ENCODE assay signal across 8 cellular contexts in genomic region chr1:150161747-150162581, GRCh38. TPM values are rescaled to one million over a fixed set of nuclear protein-coding genes. Genes with fewer than 3 reads are reported as not detected.
A peak's percentile ranks its signal among the peaks of the same experiment; 100 is the strongest.
DNase-seq lines count a peak whose midpoint lies in the region; ATAC-seq and TF ChIP-seq lines count a peak whose summit lies in the region.

No MANE protein-coding gene starts in this region.

- DNase-seq in activated CD4-positive, alpha-beta T cell treated with anti-CD3 and anti-CD28 coated beads, Interleukin-2, amount 10 ng/mL, durations not matched to agents 24 days and 14 days: peak; percentile 64
- no peak for DNase-seq in activated CD4-positive, alpha-beta T cell treated with anti-CD3 and anti-CD28 coated beads, Interleukin-2, amount 50 U/mL, for 48 hours
- no peak for DNase-seq in SK-N-MC (ENCODE audit: low read depth, low spot score)
- DNase-seq in glutamatergic neuron: no peak
- DNase-seq in stimulated activated CD4-positive, alpha-beta T cell treated with anti-CD3 and anti-CD28 coated beads, Interleukin-1b, Interleukin-23, amount 100 ng/mL, for 48 hours: no peak
- no peak for DNase-seq in cortex of kidney (lab: John Stamatoyannopoulos, UW)

- peaks cover 26% of the 10 kb centered on the region for H3K36me3 Mint-ChIP-seq in activated CD4-positive, alpha-beta T cell treated with anti-CD3 and anti-CD28 coated beads, Interleukin-2, amount 10 ng/mL, durations not matched to agents 24 days and 14 days (ENCODE audit: low read depth)
- peaks cover 7% of the 10 kb centered on the region for H3K36me3 Mint-ChIP-seq in glutamatergic neuron (ENCODE audit: unreplicated experiment)
- H3K36me3 Mint-ChIP-seq in stimulated activated memory B cell treated with anti-CD40 and anti-IgM and Interleukin-4, amounts not matched to agents 10 μg/mL and 1 μg/mL and 100 μg/mL, for 72 hours: peaks cover 22% of the 10 kb centered on the region

- no peaks in the 10 kb centered on the region for H3K9me3 ChIP-seq in SK-N-MC (ENCODE audit: low read depth, low read length)

- no peak for TF ChIP-seq CTCF in glutamatergic neuron (IDR thresholded peaks at IDR 0.05; ENCODE audit: partially characterized antibody, unreplicated experiment)

- H3K4me3 ChIP-seq in SK-N-MC: peak overlapping the region; percentile 72

- no peak overlapping the region for H3K4me3 Mint-ChIP-seq in activated CD4-positive, alpha-beta T cell treated with anti-CD3 and anti-CD28 coated beads, Interleukin-2, amount 10 ng/mL, durations not matched to agents 24 days and 14 days
- H3K4me3 Mint-ChIP-seq in glutamatergic neuron (ENCODE audit: unreplicated experiment): peak overlapping the region; percentile 91
- H3K4me3 Mint-ChIP-seq in stimulated activated memory B cell treated with anti-CD40 and anti-IgM and Interleukin-4, amounts not matched to agents 10 μg/mL and 1 μg/mL and 100 μg/mL, for 72 hours: peak overlapping the region; percentile 74

- ATAC-seq in stimulated activated memory B cell treated with anti-CD40 and anti-IgM and Interleukin-4, amounts not matched to agents 10 μg/mL and 1 μg/mL and 100 μg/mL, for 72 hours: no peak
- ATAC-seq in HG03175 (IDR thresholded peaks at IDR 0.05; ENCODE audit: unreplicated experiment): no peak

- peak overlapping the region; percentile 97 for H3K27ac ChIP-seq in SK-N-MC

- peaks cover 28% of the 10 kb centered on the region for H3K36me3 ChIP-seq in SK-N-MC (ENCODE audit: insufficient read depth, low read length)

- intact Hi-C loops in activated CD4-positive, alpha-beta T cell treated with anti-CD3 and anti-CD28 coated beads, Interleukin-2, amount 10 ng/mL, durations not matched to agents 24 days and 14 days (cut with micrococcal nuclease): loop anchor here (10.0 kb wide), 2 partner anchors 197 to 267 kb away; partner anchors contain the start of gene BOLA1

- peaks cover 4% of the 10 kb centered on the region for H3K27me3 Mint-ChIP-seq in activated CD4-positive, alpha-beta T cell treated with anti-CD3 and anti-CD28 coated beads, Interleukin-2, amount 10 ng/mL, durations not matched to agents 24 days and 14 days
- peaks cover 25% of the 10 kb centered on the region for H3K27me3 Mint-ChIP-seq in glutamatergic neuron (ENCODE audit: unreplicated experiment)
- H3K27me3 Mint-ChIP-seq in stimulated activated memory B cell treated with anti-CD40 and anti-IgM and Interleukin-4, amounts not matched to agents 10 μg/mL and 1 μg/mL and 100 μg/mL, for 72 hours: no peaks in the 10 kb centered on the region

- peaks cover 50% of the 10 kb centered on the region for H3K4me1 Mint-ChIP-seq in activated CD4-positive, alpha-beta T cell treated with anti-CD3 and anti-CD28 coated beads, Interleukin-2, amount 10 ng/mL, durations not matched to agents 24 days and 14 days
- peaks cover 54% of the 10 kb centered on the region for H3K4me1 Mint-ChIP-seq in glutamatergic neuron (ENCODE audit: low read depth, unreplicated experiment)
- peaks cover 91% of the 10 kb centered on the region for H3K4me1 Mint-ChIP-seq in stimulated activated memory B cell treated with anti-CD40 and anti-IgM and Interleukin-4, amounts not matched to agents 10 μg/mL and 1 μg/mL and 100 μg/mL, for 72 hours

- peak overlapping the region; percentile 31 for H3K27ac Mint-ChIP-seq in activated CD4-positive, alpha-beta T cell treated with anti-CD3 and anti-CD28 coated beads, Interleukin-2, amount 10 ng/mL, durations not matched to agents 24 days and 14 days
- peak overlapping the region; percentile 99 for H3K27ac Mint-ChIP-seq in glutamatergic neuron (ENCODE audit: unreplicated experiment)
- peak overlapping the region; percentile 88 for H3K27ac Mint-ChIP-seq in stimulated activated memory B cell treated with anti-CD40 and anti-IgM and Interleukin-4, amounts not matched to agents 10 μg/mL and 1 μg/mL and 100 μg/mL, for 72 hours

- peak overlapping the region; percentile 83 for H3K9ac ChIP-seq in SK-N-MC (ENCODE audit: insufficient read length)

- no peaks in the 10 kb centered on the region for H3K9me3 Mint-ChIP-seq in activated CD4-positive, alpha-beta T cell treated with anti-CD3 and anti-CD28 coated beads, Interleukin-2, amount 10 ng/mL, durations not matched to agents 24 days and 14 days
- H3K9me3 Mint-ChIP-seq in glutamatergic neuron (ENCODE audit: unreplicated experiment): peaks cover 15% of the 10 kb centered on the region
- no peaks in the 10 kb centered on the region for H3K9me3 Mint-ChIP-seq in stimulated activated memory B cell treated with anti-CD40 and anti-IgM and Interleukin-4, amounts not matched to agents 10 μg/mL and 1 μg/mL and 100 μg/mL, for 72 hours

RNA-seq across cellular contexts. Expression of gene PLEKHO1, which starts 12.2 kb away (rescaled TPM):
- 25.2 and 26.4 TPM in 2 replicates for total RNA-seq in activated CD4-positive, alpha-beta T cell treated with anti-CD3 and anti-CD28 coated beads, Interleukin-2, amount 10 ng/mL, durations not matched to agents 24 days and 14 days
- total RNA-seq in glutamatergic neuron (ENCODE audit: unreplicated experiment): 142 TPM

Comparison
In these comparisons a context has a peak if more than half of its experiments do, and no peak if none do; other contexts are left out.
1. H3K27ac Mint-ChIP-seq: peak in every context shown above with its lines; median percentile 99 in glutamatergic neuron; 88 in stimulated activated memory B cell treated with anti-CD40 and anti-IgM and Interleukin-4, amounts not matched to agents 10 μg/mL and 1 μg/mL and 100 μg/mL, for 72 hours; 31 in activated CD4-positive, alpha-beta T cell treated with anti-CD3 and anti-CD28 coated beads, Interleukin-2, amount 10 ng/mL, durations not matched to agents 24 days and 14 days.